Comparison of ENCODE assay signal across 2 cellular contexts in the genomic region with DNA sequence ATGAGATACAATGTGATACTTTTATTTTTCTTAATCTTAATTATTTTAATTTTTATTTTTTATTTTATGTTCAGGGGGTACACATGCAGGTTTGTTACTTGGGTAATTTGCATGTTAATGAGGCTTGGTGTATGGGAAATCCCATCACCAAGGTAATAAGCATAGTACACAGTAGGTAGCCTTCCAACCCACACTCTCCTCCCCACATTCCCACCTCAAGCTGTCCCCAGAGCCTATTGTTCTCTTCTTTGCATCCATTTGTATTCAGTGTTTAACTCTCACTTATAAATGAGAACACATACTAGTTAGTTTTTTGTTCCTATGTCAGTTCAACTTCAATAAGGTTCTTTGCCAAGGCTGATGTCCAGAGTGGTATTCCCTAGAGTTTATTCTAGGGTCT.
TF ChIP-seq lines count a peak whose summit lies in the region.

No MANE protein-coding gene starts in this region.

TF ChIP-seq in GM23338, 12 proteins besides CTCF, POLR2A, EP300 and RAD21 (continued from another document):
- TF ChIP-seq, protein P1, sequence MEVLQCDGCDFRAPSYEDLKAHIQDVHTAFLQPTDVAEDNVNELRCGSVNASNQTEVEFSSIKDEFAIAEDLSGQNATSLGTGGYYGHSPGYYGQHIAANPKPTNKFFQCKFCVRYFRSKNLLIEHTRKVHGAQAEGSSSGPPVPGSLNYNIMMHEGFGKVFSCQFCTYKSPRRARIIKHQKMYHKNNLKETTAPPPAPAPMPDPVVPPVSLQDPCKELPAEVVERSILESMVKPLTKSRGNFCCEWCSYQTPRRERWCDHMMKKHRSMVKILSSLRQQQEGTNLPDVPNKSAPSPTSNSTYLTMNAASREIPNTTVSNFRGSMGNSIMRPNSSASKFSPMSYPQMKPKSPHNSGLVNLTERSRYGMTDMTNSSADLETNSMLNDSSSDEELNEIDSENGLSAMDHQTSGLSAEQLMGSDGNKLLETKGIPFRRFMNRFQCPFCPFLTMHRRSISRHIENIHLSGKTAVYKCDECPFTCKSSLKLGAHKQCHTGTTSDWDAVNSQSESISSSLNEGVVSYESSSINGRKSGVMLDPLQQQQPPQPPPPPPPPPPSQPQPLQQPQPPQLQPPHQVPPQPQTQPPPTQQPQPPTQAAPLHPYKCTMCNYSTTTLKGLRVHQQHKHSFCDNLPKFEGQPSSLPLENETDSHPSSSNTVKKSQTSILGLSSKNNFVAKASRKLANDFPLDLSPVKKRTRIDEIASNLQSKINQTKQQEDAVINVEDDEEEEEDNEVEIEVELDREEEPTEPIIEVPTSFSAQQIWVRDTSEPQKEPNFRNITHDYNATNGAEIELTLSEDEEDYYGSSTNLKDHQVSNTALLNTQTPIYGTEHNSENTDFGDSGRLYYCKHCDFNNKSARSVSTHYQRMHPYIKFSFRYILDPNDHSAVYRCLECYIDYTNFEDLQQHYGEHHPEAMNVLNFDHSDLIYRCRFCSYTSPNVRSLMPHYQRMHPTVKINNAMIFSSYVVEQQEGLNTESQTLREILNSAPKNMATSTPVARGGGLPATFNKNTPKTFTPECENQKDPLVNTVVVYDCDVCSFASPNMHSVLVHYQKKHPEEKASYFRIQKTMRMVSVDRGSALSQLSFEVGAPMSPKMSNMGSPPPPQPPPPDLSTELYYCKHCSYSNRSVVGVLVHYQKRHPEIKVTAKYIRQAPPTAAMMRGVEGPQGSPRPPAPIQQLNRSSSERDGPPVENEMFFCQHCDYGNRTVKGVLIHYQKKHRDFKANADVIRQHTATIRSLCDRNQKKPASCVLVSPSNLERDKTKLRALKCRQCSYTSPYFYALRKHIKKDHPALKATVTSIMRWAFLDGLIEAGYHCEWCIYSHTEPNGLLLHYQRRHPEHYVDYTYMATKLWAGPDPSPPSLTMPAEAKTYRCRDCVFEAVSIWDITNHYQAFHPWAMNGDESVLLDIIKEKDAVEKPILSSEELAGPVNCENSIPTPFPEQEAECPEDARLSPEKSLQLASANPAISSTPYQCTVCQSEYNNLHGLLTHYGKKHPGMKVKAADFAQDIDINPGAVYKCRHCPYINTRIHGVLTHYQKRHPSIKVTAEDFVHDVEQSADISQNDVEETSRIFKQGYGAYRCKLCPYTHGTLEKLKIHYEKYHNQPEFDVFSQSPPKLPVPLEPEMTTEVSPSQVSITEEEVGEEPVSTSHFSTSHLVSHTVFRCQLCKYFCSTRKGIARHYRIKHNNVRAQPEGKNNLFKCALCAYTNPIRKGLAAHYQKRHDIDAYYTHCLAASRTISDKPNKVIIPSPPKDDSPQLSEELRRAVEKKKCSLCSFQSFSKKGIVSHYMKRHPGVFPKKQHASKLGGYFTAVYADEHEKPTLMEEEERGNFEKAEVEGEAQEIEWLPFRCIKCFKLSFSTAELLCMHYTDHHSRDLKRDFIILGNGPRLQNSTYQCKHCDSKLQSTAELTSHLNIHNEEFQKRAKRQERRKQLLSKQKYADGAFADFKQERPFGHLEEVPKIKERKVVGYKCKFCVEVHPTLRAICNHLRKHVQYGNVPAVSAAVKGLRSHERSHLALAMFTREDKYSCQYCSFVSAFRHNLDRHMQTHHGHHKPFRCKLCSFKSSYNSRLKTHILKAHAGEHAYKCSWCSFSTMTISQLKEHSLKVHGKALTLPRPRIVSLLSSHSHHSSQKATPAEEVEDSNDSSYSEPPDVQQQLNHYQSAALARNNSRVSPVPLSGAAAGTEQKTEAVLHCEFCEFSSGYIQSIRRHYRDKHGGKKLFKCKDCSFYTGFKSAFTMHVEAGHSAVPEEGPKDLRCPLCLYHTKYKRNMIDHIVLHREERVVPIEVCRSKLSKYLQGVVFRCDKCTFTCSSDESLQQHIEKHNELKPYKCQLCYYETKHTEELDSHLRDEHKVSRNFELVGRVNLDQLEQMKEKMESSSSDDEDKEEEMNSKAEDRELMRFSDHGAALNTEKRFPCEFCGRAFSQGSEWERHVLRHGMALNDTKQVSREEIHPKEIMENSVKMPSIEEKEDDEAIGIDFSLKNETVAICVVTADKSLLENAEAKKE (CRISPR knock-in tag; IDR thresholded peaks at IDR 0.05) = no peak
- TF ChIP-seq STAT1 (IDR thresholded peaks at IDR 0.05; ENCODE audit: unreplicated experiment) (no peak), NANOG (IDR thresholded peaks at IDR 0.05; ENCODE audit: borderline replicate concordance) (no peak), ZNF331 (CRISPR knock-in tag; IDR thresholded peaks at IDR 0.05; ENCODE audit: low read depth) (no peak), EZH2 (IDR thresholded peaks at IDR 0.05; ENCODE audit: low read depth, unreplicated experiment) (no peak), REST (IDR thresholded peaks at IDR 0.05; ENCODE audit: unreplicated experiment) (no peak), POLR2AphosphoS5 (IDR thresholded peaks at IDR 0.05; ENCODE audit: low read depth) (no peak), JUNB (IDR thresholded peaks at IDR 0.05; ENCODE audit: unreplicated experiment) (no peak), CREB1 (CRISPR knock-in tag; IDR thresholded peaks at IDR 0.05; ENCODE audit: low read depth) (no peak), ZNF114 (CRISPR knock-in tag; IDR thresholded peaks at IDR 0.05) (no peak)

TF ChIP-seq in WTC11, 78 proteins besides CTCF, POLR2A, EP300 and RAD21 (continued from another document):
- TF ChIP-seq ZNF532 (CRISPR knock-in tag; IDR thresholded peaks at IDR 0.05; ENCODE audit: borderline replicate concordance) = no peak
- no peak for TF ChIP-seq NFYB (CRISPR knock-in tag; conservative IDR thresholded peaks at IDR 0.05; ENCODE audit: low read depth)
- TF ChIP-seq CREM (CRISPR knock-in tag; IDR thresholded peaks at IDR 0.05) = no peak
- TF ChIP-seq ESRRA (CRISPR knock-in tag; IDR thresholded peaks at IDR 0.05; ENCODE audit: borderline replicate concordance) = no peak
TF ChIP-seq in WTC11: peak in this region for 0.
